Comparison of ENCODE assay signal across 9 cellular contexts in the genomic region with DNA sequence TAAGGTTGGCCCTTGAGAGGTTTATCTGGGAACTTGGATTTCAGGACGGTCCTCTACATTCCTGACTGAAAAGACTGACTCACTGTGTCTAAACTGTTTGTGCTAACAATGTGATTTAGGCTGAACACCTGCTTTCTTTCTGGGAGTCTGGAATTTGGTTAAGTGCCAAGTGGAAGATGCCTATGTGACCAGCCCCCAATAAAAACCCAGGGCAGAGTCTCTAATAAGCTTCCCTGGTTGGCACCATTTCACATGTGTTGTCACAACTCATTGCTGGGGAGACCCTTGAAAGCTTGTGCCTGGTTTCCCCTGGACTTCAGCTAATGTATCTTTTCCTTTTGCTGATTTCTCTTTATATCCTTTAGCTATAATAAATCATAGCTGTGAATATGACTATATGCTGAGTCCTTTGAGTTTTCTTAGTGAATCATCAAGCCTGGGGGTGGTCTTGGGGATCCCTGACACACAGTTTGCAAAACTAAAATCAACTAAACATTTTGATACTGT. TPM values are rescaled to one million over a fixed set of nuclear protein-coding genes. Genes with fewer than 3 reads are reported as not detected.
DNase-seq lines count a peak whose midpoint lies in the region; ATAC-seq and TF ChIP-seq lines count a peak whose summit lies in the region.
"Had no signal": no experiment of that assay in that cellular context is flagged by ENCODE, and none has a peak within 500 bp of the region (broad histone marks: within the 10 kb centered on the region; RNA-seq: fewer than 3 reads in every experiment).

No MANE protein-coding gene starts in this region.

- H3K14ac ChIP-seq in neuronal stem cell (ENCODE audit: low read length): no peak overlapping the region

- H2BK5ac ChIP-seq in neuronal stem cell (ENCODE audit: low read length): no peak overlapping the region

- H2BK120ac ChIP-seq in neuronal stem cell (ENCODE audit: low read depth, low read length): no peak overlapping the region

- TF ChIP-seq EP300 in transverse colon (IDR thresholded peaks at IDR 0.05; ENCODE audit: low read depth): no peak

- H3K27me3 Mint-ChIP-seq in CD4-positive, alpha-beta T cell: no peaks in the 10 kb centered on the region

- no peak overlapping the region for H2BK15ac ChIP-seq in neuronal stem cell (ENCODE audit: low read length)

- H3K9ac ChIP-seq in neuronal stem cell (ENCODE audit: low read depth, low read length, poor library complexity): no peak overlapping the region

- no peak for ATAC-seq in CD4-positive, alpha-beta T cell (ENCODE audit: poor library complexity)
- ATAC-seq in SK-N-SH treated with all-trans-retinoic acid at 6 μM for 48 hours (peak; percentile 74), body of pancreas (no peak), HG02852 (IDR thresholded peaks at IDR 0.05; ENCODE audit: unreplicated experiment) (no peak)

- H3K4me2 ChIP-seq in neuronal stem cell (ENCODE audit: insufficient read depth, low read length, poor library complexity, severe bottlenecking): no peak overlapping the region

- H3K23ac ChIP-seq in neuronal stem cell (ENCODE audit: low read depth, low read length, poor library complexity): no peak overlapping the region

- intact Hi-C loops in CD4-positive, alpha-beta T cell (cut with DNase I, micrococcal nuclease): no loop called here
- intact Hi-C loops in body of pancreas (cut with DNase I) (no loop called here), transverse colon (cut with DNase I; ENCODE audit: low total_unique reads) (no loop called here)

- no peaks in the 10 kb centered on the region for H3K79me1 ChIP-seq in neuronal stem cell (ENCODE audit: low read depth, low read length)

- no peaks in the 10 kb centered on the region for H3K36me3 ChIP-seq in body of pancreas (replicated peaks in 1 of 2; ENCODE audit: insufficient read depth in 1 of 2, low read depth in 2 of 2)
- H3K36me3 ChIP-seq in neuronal stem cell (replicated peaks in 1 of 2; ENCODE audit: control insufficient read depth in 2 of 2, insufficient read depth in 2 of 2, low read length in 2 of 2): peaks cover 0 to 5% of the 10 kb centered on the region in 2 donors
- no peaks in the 10 kb centered on the region for H3K36me3 ChIP-seq in transverse colon

- H3K27ac ChIP-seq in CD4-positive, alpha-beta T cell (ENCODE audit: low read depth, low read length): no peak overlapping the region
- H3K27ac ChIP-seq in body of pancreas (no peak overlapping the region), neuronal stem cell (replicated peaks; ENCODE audit: low read length) (no peak overlapping the region), transverse colon (peak overlapping the region in 2 of 4 donors; percentile 16 to 29)

- H3K27ac Mint-ChIP-seq in CD4-positive, alpha-beta T cell: peak overlapping the region; percentile 14

- TF ChIP-seq POLR2A in body of pancreas (IDR thresholded peaks at IDR 0.05): no peak
- no peak for TF ChIP-seq POLR2A in transverse colon (IDR thresholded peaks at IDR 0.05)

- no peak overlapping the region for H3K18ac ChIP-seq in neuronal stem cell (ENCODE audit: low read length)

- no peak for TF ChIP-seq CTCF in CD4-positive, alpha-beta T cell (IDR thresholded peaks at IDR 0.05)
- TF ChIP-seq CTCF in body of pancreas (IDR thresholded peaks at IDR 0.05) (no peak), transverse colon (IDR thresholded peaks at IDR 0.05) (no peak)

- H3K4me1 Mint-ChIP-seq in CD4-positive, alpha-beta T cell (ENCODE audit: low read depth): peaks cover 20% of the 10 kb centered on the region

- H2AFZ ChIP-seq in neuronal stem cell (ENCODE audit: low read length): no peak overlapping the region

- H3K9me3 Mint-ChIP-seq in CD4-positive, alpha-beta T cell: no peaks in the 10 kb centered on the region

- H3K4me3 Mint-ChIP-seq in CD4-positive, alpha-beta T cell: no peak overlapping the region

- H3K27me3 ChIP-seq in CD4-positive, alpha-beta T cell (ENCODE audit: control insufficient read depth, insufficient read depth, low read length): no peaks in the 10 kb centered on the region
- H3K27me3 ChIP-seq in body of pancreas: no peaks in the 10 kb centered on the region
- H3K27me3 ChIP-seq in neuronal stem cell (ENCODE audit: control insufficient read depth in 3 of 3, insufficient read depth in 3 of 3, low read depth in 1 of 3, low read length in 3 of 3): no peaks in the 10 kb centered on the region
- no peaks in the 10 kb centered on the region for H3K27me3 ChIP-seq in transverse colon

- H3K4me3 ChIP-seq in body of pancreas (no peak overlapping the region), neuronal stem cell (ENCODE audit: low read length in 2 of 2) (no peak overlapping the region), transverse colon (no peak overlapping the region)

- H3K4ac ChIP-seq in neuronal stem cell (ENCODE audit: low read length): no peak overlapping the region

- POLR2A ChIA-PET in CD4-positive, alpha-beta T cell (lab: Charles Lee): no interaction called here

- DNase-seq in CD4-positive, alpha-beta T cell: no peak
- peak; percentile 73 for DNase-seq in HT1080 (ENCODE audit: low read depth)
- DNase-seq in islet precursor cell: peak; percentile 70
- no peak for DNase-seq in body of pancreas
- no peak for DNase-seq in neuronal stem cell (ENCODE audit: low spot score)
- DNase-seq in transverse colon: no peak
- DNase-seq: occipital lobe had no signal

- CTCF ChIA-PET in CD4-positive, alpha-beta T cell (lab: Charles Lee): no interaction called here

- no peak overlapping the region for H4K8ac ChIP-seq in neuronal stem cell (ENCODE audit: low read depth, low read length)

- peaks cover 5% of the 10 kb centered on the region for H3K36me3 Mint-ChIP-seq in CD4-positive, alpha-beta T cell (ENCODE audit: low read depth)

- 8 to 20% methylated on average over 1 of the region's 1 CpG for WGBS in body of pancreas, 2 donors
- WGBS in neuronal stem cell (ENCODE audit: extremely low coverage in 2 of 2, insufficient read length in 2 of 2, insufficient replicate concordance in 1 of 2), 2 donors: no CpG with 5 or more reads among the region's 1 CpG
- WGBS in transverse colon (ENCODE audit: low coverage in 1 of 2), 2 donors: 27% methylated on average over 1 of the region's 1 CpG; no CpG with 5 or more reads in 1 of the 2 donors

- no peak overlapping the region for H2BK12ac ChIP-seq in neuronal stem cell (ENCODE audit: low read length)

- H4K91ac ChIP-seq in neuronal stem cell (ENCODE audit: low read depth, low read length, poor library complexity): no peak overlapping the region

- in situ Hi-C loops in transverse colon (cut with MboI; ENCODE audit: low pct_ligation_motif_present in 1 of 4, low pct_unique_long_range_greater_than_20kb in 1 of 4, low sequenced_read_pairs in 3 of 4): loop anchor here in 3 of 4 donors (25.0 kb wide), 3 partner anchors 933 to 1783 kb away; no protein-coding TSS in a partner anchor

- H3K4me1 ChIP-seq in body of pancreas (peaks cover 7% of the 10 kb centered on the region), neuronal stem cell (ENCODE audit: control insufficient read depth in 2 of 2, insufficient read depth in 1 of 2, low read depth in 1 of 2, low read length in 2 of 2) (peaks cover 0 to 2% of the 10 kb centered on the region in 2 donors), transverse colon (peaks cover 0 to 10% (median 7%) of the 10 kb centered on the region in 4 donors)

- no peak overlapping the region for H2AK5ac ChIP-seq in neuronal stem cell (ENCODE audit: low read depth, low read length)

- H3K9me3 ChIP-seq in CD4-positive, alpha-beta T cell (ENCODE audit: control insufficient read depth, low read length): no peaks in the 10 kb centered on the region
- H3K9me3 ChIP-seq in body of pancreas (no peaks in the 10 kb centered on the region), neuronal stem cell (replicated peaks in 1 of 2; ENCODE audit: control insufficient read depth in 2 of 2, insufficient read depth in 1 of 2, low read depth in 1 of 2, low read length in 2 of 2) (no peaks in the 10 kb centered on the region), transverse colon (no peaks in the 10 kb centered on the region)

TF ChIP-seq in SK-N-SH treated with all-trans-retinoic acid at 6 μM for 48 hours, 23 proteins besides CTCF, POLR2A, EP300 and RAD21:
- TF ChIP-seq PPARA (CRISPR knock-in tag; IDR thresholded peaks at IDR 0.05; ENCODE audit: borderline replicate concordance) (no peak), ISL1 (CRISPR knock-in tag; IDR thresholded peaks at IDR 0.05) (peak; percentile 18; the same call in 1 of the 2 replicates)

RNA-seq across cellular contexts. Expression of a gene that starts 55.1 kb away (rescaled TPM):
- not detected for total RNA-seq in CD4-positive, alpha-beta T cell
- not detected in 2 replicates for total RNA-seq in HT1080 (2014; rRNA removed; shearing (Covaris generic))
- not detected in 2 replicates for polyA plus RNA-seq in HT1080 (2015; cell fraction: cytosol; rRNA removed)
- not detected in 2 replicates for polyA plus RNA-seq in HT1080 (2015; cell fraction: nucleus; rRNA removed)
- total RNA-seq in body of pancreas (under 1 TPM in 1 of 2 donors, not detected in 1; 0.52 TPM), transverse colon (under 1 TPM in 2 of 4 donors, not detected in 2; 0.41 to 0.79 TPM)
- not detected for polyA plus RNA-seq in neuronal stem cell (2013, experiment 1 of 2)
- not detected for polyA plus RNA-seq in neuronal stem cell (2013, experiment 2 of 2)
- total RNA-seq: occipital lobe had no signal

Comparison
In these comparisons a context has a peak if more than half of its experiments do, and no peak if none do; other contexts are left out.
1. DNase-seq: peak in HT1080 (single experiment) and islet precursor cell (single experiment); none in CD4-positive, alpha-beta T cell (0 of 10), body of pancreas (0 of 4), neuronal stem cell (single experiment) and transverse colon (single experiment).